22 cellular contexts compared by ENCODE assay signal in genomic region chr11:8066036-8066910, GRCh38. TPM values are rescaled to one million over a fixed set of nuclear protein-coding genes. Genes with fewer than 3 reads are reported as not detected.
DNase-seq lines count a peak whose midpoint lies in the region; ATAC-seq and TF ChIP-seq lines count a peak whose summit lies in the region.
"Had no signal": no experiment of that assay in that cellular context is flagged by ENCODE, and none has a peak within 500 bp of the region (broad histone marks: within the 10 kb centered on the region; RNA-seq: fewer than 3 reads in every experiment).

No MANE protein-coding gene starts in this region.

- H3K4me3 ChIP-seq in right atrium auricular region: no peak overlapping the region
- no peak overlapping the region for H3K4me3 ChIP-seq in coronary artery
- no peak overlapping the region for H3K4me3 ChIP-seq in osteoblast (ENCODE audit: insufficient read depth, low read length)
- H3K4me3 ChIP-seq in vagina: no peak overlapping the region
- H3K4me3 ChIP-seq: dorsolateral prefrontal cortex, pancreas, SJSA1 had no signal

- H3K36me3 ChIP-seq in right atrium auricular region (no peaks in the 10 kb centered on the region), osteoblast (ENCODE audit: insufficient read depth, low read length) (no peaks in the 10 kb centered on the region), vagina (no peaks in the 10 kb centered on the region)
- H3K36me3 ChIP-seq: BE2C, pancreas, SJSA1 had no signal

- no peak overlapping the region for H3K4me2 ChIP-seq in osteoblast (ENCODE audit: insufficient read depth, low read length)

- intact Hi-C loops in Right ventricle myocardium inferior (cut with DNase I) (no loop called here), vagina (cut with DNase I) (no loop called here)

- no peaks in the 10 kb centered on the region for H3K79me2 ChIP-seq in osteoblast (ENCODE audit: insufficient read depth, low read length)

- H3K9me3 ChIP-seq in right atrium auricular region: no peaks in the 10 kb centered on the region
- no peaks in the 10 kb centered on the region for H3K9me3 ChIP-seq in osteoblast (ENCODE audit: low read depth, low read length)
- H3K9me3 ChIP-seq in vagina: no peaks in the 10 kb centered on the region
- H3K9me3 ChIP-seq: BE2C, pancreas, SJSA1 had no signal

- no peak for TF ChIP-seq POLR2A in vagina (IDR thresholded peaks at IDR 0.05)

- ATAC-seq in Right ventricle myocardium inferior (no peak), HG03439 (IDR thresholded peaks at IDR 0.05; ENCODE audit: unreplicated experiment) (no peak), GM21447 (IDR thresholded peaks at IDR 0.05; ENCODE audit: unreplicated experiment) (no peak)
- ATAC-seq: activated CD4-positive, alpha-beta T cell treated with anti-CD3 and anti-CD28 coated beads for 36 hours; HCT116; pancreas; right cardiac atrium had no signal

- DNase-seq in right atrium auricular region (ENCODE audit: low spot score) (peak; percentile 58), Right ventricle myocardium inferior (ENCODE audit: missing footprints) (no peak), coronary artery (ENCODE audit: low spot score) (peak; percentile 70), osteoblast (ENCODE audit: insufficient read length, low spot score, missing footprints) (peak; percentile 66), vagina (ENCODE audit: extremely low spot score in 2 of 2) (peak; percentile 88 to 93)
- DNase-seq in stimulated activated CD4-positive, alpha-beta T cell treated with anti-CD3 and anti-CD28 coated beads, Interleukin-12 subunit alpha, Interleukin-12 subunit beta, amount 100 ng/mL, for 4 hours: no peak
- DNase-seq: activated CD4-positive, alpha-beta T cell treated with anti-CD3 and anti-CD28 coated beads for 36 hours; activated naive CD8-positive, alpha-beta T cell treated with anti-CD3 and anti-CD28 coated beads, Interleukin-2, amount 10 ng/mL, durations not matched to agents 7 days and 5 days; BE2C; central memory CD4-positive, alpha-beta T cell; DMS79; Karpas-422; mesenchymal stem cell; NCI-H146; NCI-H510A treated with DMSO at 0.1 percent for 48 hours; right cardiac atrium had no signal

- H3K27ac ChIP-seq in right atrium auricular region (peak overlapping the region in 1 of 2 donors; percentile 31), coronary artery (no peak overlapping the region), osteoblast (ENCODE audit: low read depth, low read length) (no peak overlapping the region), vagina (peak overlapping the region; percentile 82)
- H3K27ac ChIP-seq: pancreas, SJSA1 had no signal

- H3K4me1 ChIP-seq in right atrium auricular region: peaks cover 0 to 51% of the 10 kb centered on the region in 2 donors
- peaks cover 53% of the 10 kb centered on the region for H3K4me1 ChIP-seq in osteoblast (ENCODE audit: insufficient read depth, low read length)
- peaks cover 49% of the 10 kb centered on the region for H3K4me1 ChIP-seq in vagina
- H3K4me1 ChIP-seq: pancreas had no signal

- no peak overlapping the region for H2AFZ ChIP-seq in osteoblast (ENCODE audit: low read length)

- no peak for TF ChIP-seq CTCF in right atrium auricular region (IDR thresholded peaks at IDR 0.05)
- no peak for TF ChIP-seq CTCF in coronary artery (IDR thresholded peaks at IDR 0.05)
- TF ChIP-seq CTCF in osteoblast (IDR thresholded peaks at IDR 0.05; ENCODE audit: extremely low read depth, low read depth, low read length): no peak
- TF ChIP-seq CTCF in vagina (IDR thresholded peaks at IDR 0.05): no peak

- H4K20me1 ChIP-seq in osteoblast (ENCODE audit: insufficient read depth, low read length): no peaks in the 10 kb centered on the region

- H3K27me3 ChIP-seq in right atrium auricular region (no peaks in the 10 kb centered on the region), osteoblast (ENCODE audit: insufficient read depth, low read length) (no peaks in the 10 kb centered on the region), vagina (no peaks in the 10 kb centered on the region)
- H3K27me3 ChIP-seq: BE2C, dorsolateral prefrontal cortex, pancreas, SJSA1 had no signal

RNA-seq across cellular contexts. Expression of gene TUB, which starts 14.7 kb away (rescaled TPM):
- 10 to 100 TPM; 11.3 to 22.9 TPM for total RNA-seq in right atrium auricular region
- total RNA-seq in Right ventricle myocardium inferior: 21.4 TPM
- 19.2 and 23.5 TPM in 2 replicates for total RNA-seq in osteoblast
- 13.5 TPM for total RNA-seq in vagina

Comparison
In these comparisons a context has a peak if more than half of its experiments do, and no peak if none do; other contexts are left out.
1. DNase-seq: peak in right atrium auricular region (single experiment), coronary artery (single experiment), osteoblast (single experiment) and vagina (2 of 2); none in Right ventricle myocardium inferior (single experiment) and stimulated activated CD4-positive, alpha-beta T cell treated with anti-CD3 and anti-CD28 coated beads, Interleukin-12 subunit alpha, Interleukin-12 subunit beta, amount 100 ng/mL, for 4 hours (single experiment).